Comparison of ENCODE assay signal across 28 cellular contexts in genomic region chr19:30693179-30693578, GRCh38.
DNase-seq lines count a peak whose midpoint lies in the region; ATAC-seq, FAIRE-seq and TF ChIP-seq lines count a peak whose summit lies in the region.
"Had no signal": no experiment of that assay in that cellular context is flagged by ENCODE, and none has a peak within 500 bp of the region (broad histone marks: within the 10 kb centered on the region; RNA-seq: fewer than 3 reads in every experiment).

No MANE protein-coding gene starts in this region.

- H3K9me2 ChIP-seq in hepatocyte (replicated peaks; ENCODE audit: insufficient read depth), result no peaks in the 10 kb centered on the region

- H3K27me3 ChIP-seq in BLaER1, result peaks cover 34% of the 10 kb centered on the region
- no peaks in the 10 kb centered on the region for H3K27me3 ChIP-seq in SJCRH30
- H3K27me3 ChIP-seq in hepatocyte, result peaks cover 39% of the 10 kb centered on the region
- H3K27me3 ChIP-seq: colonic mucosa, testis had no signal

- DNase-seq in SJCRH30 (peak; percentile 69 to 83), hepatocyte (ENCODE audit: low spot score) (no peak), superior temporal gyrus (ENCODE audit: extremely low spot score) (peak; percentile 18), RCC 7860 (ENCODE audit: low spot score) (no peak), Right ventricle myocardium superior (no peak), GM19240 (ENCODE audit: insufficient read length, low spot score) (no peak), DMS153 treated with DMSO at 0.1 percent for 48 hours (lab: John Stamatoyannopoulos, UW; ENCODE audit: unreplicated experiment) (no peak)
- DNase-seq: ACHN; activated CD4-positive, alpha-beta memory T cell treated with anti-CD3 and anti-CD28 coated beads, Interleukin-2, amount 10 ng/mL, durations not matched to agents 7 days and 5 days; activated CD4-positive, alpha-beta T cell treated with anti-CD3 and anti-CD28 coated beads for 1 hour; colonic mucosa; DMS153; effector memory CD4-positive, alpha-beta T cell; erythroblast; H7; heart right ventricle; NCI-H1694; NCI-H526 treated with DMSO at 0.1 percent for 48 hours; right cardiac atrium; RPMI8226; stimulated activated CD4-positive, alpha-beta T cell treated with anti-CD3 and anti-CD28 coated beads, Interleukin-12 subunit alpha, Interleukin-12 subunit beta, amount 100 ng/mL, for 4 hours; stimulated activated CD4-positive, alpha-beta T cell treated with anti-CD3 and anti-CD28 coated beads, Interleukin-4, amount 100 ng/mL, for 24 hours; T-helper 2 cell; testis had no signal

- no peak for ATAC-seq in Right ventricle myocardium superior (ENCODE audit: poor library complexity)
- ATAC-seq: stimulated activated memory B cell treated with anti-CD40 and anti-IgM and Interleukin-4, amounts not matched to agents 10 μg/mL and 1 μg/mL and 100 μg/mL, for 72 hours had no signal

- no peak overlapping the region for H2AFZ ChIP-seq in hepatocyte

- H3K27ac ChIP-seq in BLaER1 (no peak overlapping the region), SJCRH30 (peak overlapping the region; percentile 83), hepatocyte (peak overlapping the region; percentile 73)
- H3K27ac ChIP-seq: colonic mucosa, testis had no signal

- TF ChIP-seq CTCF in hepatocyte (IDR thresholded peaks at IDR 0.05; ENCODE audit: poor library complexity), result no peak

- intact Hi-C loops in Right ventricle myocardium superior (cut with DNase I), result no loop called here

- H3K9me3 ChIP-seq in BLaER1 (no peaks in the 10 kb centered on the region), SJCRH30 (replicated peaks) (no peaks in the 10 kb centered on the region), hepatocyte (ENCODE audit: low read depth) (no peaks in the 10 kb centered on the region)
- H3K9me3 ChIP-seq: colonic mucosa, heart right ventricle, testis had no signal

- 64% methylated on average over 4 of the region's 4 CpGs for WGBS in hepatocyte (ENCODE audit: low lambda C conversion rate, missing lambda C conversion rate)

- peak overlapping the region; percentile 44; the same call in 1 of the 2 replicates for H3K4me2 ChIP-seq in BLaER1
- peak overlapping the region; percentile 62 for H3K4me2 ChIP-seq in hepatocyte

- H3K9ac ChIP-seq in BLaER1, result no peak overlapping the region

- H3K36me3 ChIP-seq in BLaER1, result no peaks in the 10 kb centered on the region
- no peaks in the 10 kb centered on the region for H3K36me3 ChIP-seq in SJCRH30
- H3K36me3 ChIP-seq in hepatocyte (replicated peaks; ENCODE audit: insufficient read depth, low read depth), result no peaks in the 10 kb centered on the region
- H3K36me3 ChIP-seq: colonic mucosa, heart right ventricle had no signal

- H3K4me1 ChIP-seq in BLaER1 (peaks cover 24% of the 10 kb centered on the region), SJCRH30 (peaks cover 7% of the 10 kb centered on the region; the same call in 1 of the 2 replicates), hepatocyte (ENCODE audit: insufficient read depth) (peaks cover 19% of the 10 kb centered on the region)
- H3K4me1 ChIP-seq: colonic mucosa, testis had no signal

- no peak overlapping the region for H3K4me3 ChIP-seq in BLaER1
- peak overlapping the region; percentile 53 for H3K4me3 ChIP-seq in SJCRH30
- no peak overlapping the region for H3K4me3 ChIP-seq in hepatocyte
- H3K4me3 ChIP-seq: colonic mucosa, lung had no signal

- no peak for FAIRE-seq in RCC 7860 (lab: Jason Lieb, UNC)
- FAIRE-seq: bronchial epithelial cell had no signal

- H3K79me2 ChIP-seq in hepatocyte, result no peaks in the 10 kb centered on the region

- no peaks in the 10 kb centered on the region for H4K20me1 ChIP-seq in BLaER1
- no peaks in the 10 kb centered on the region for H4K20me1 ChIP-seq in hepatocyte (ENCODE audit: insufficient read depth, poor library complexity, severe bottlenecking)

Comparison
In these comparisons a context has a peak if more than half of its experiments do, and no peak if none do; other contexts are left out.
1. DNase-seq: peak in SJCRH30 (2 of 2) and superior temporal gyrus (single experiment); none in hepatocyte (single experiment), RCC 7860 (single experiment), Right ventricle myocardium superior (single experiment), GM19240 (single experiment) and DMS153 treated with DMSO at 0.1 percent for 48 hours (single experiment).